In the genomic region with DNA sequence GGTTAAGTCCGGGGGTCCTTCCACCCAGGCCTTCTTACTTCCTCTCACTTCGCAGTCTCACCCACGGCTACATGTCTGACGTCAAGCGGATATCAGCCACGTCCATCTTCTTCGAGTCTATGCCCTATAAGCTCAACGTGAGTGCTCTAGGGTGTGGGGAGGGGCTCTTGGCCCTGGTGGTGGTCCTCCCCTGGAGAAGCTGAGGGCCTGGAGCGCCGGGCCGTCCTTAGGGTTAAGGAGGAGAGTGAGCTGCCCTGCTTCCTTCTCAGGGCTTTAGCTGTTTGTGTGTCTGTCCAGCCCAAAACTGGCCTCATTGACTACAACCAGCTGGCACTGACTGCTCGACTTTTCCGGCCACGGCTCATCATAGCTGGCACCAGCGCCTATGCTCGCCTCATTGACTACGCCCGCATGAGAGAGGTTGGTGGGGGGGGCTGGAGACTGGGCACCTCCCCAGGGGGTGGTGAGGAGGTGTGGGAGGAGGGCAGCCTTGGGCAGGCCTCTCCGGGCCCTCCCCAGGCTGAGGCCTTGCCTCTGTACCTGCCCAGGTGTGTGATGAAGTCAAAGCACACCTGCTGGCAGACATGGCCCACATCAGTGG, we compare ENCODE assay signal across 14 cellular contexts. TPM values are rescaled to one million over a fixed set of nuclear protein-coding genes. Genes with fewer than 3 reads are reported as not detected.
DNase-seq lines count a peak whose midpoint lies in the region; ATAC-seq and TF ChIP-seq lines count a peak whose summit lies in the region.
"Had no signal": no experiment of that assay in that cellular context is flagged by ENCODE, and none has a peak within 500 bp of the region (broad histone marks: within the 10 kb centered on the region; RNA-seq: fewer than 3 reads in every experiment).

No MANE protein-coding gene starts in this region.

- H3K4me1 Mint-ChIP-seq in CD4-positive, CD25-positive, alpha-beta regulatory T cell = peaks cover 12 to 90% (median 55%) of the 10 kb centered on the region in 4 donors
- H3K4me1 Mint-ChIP-seq in nephron progenitor cell = peaks cover 87% of the 10 kb centered on the region

- no peak overlapping the region for H3K27ac ChIP-seq in CD4-positive, CD25-positive, alpha-beta regulatory T cell (ENCODE audit: insufficient read depth, low read length, poor library complexity, severe bottlenecking)
- H3K27ac ChIP-seq: suprapubic skin had no signal

- peaks cover 0 to 3% (median 0%) of the 10 kb centered on the region in 7 donors for H3K9me3 Mint-ChIP-seq in CD4-positive, CD25-positive, alpha-beta regulatory T cell
- H3K9me3 Mint-ChIP-seq in nephron progenitor cell = no peaks in the 10 kb centered on the region
- H3K9me3 Mint-ChIP-seq: activated naive CD4-positive, alpha-beta T cell treated with anti-CD3 and anti-CD28 coated beads for 36 hours had no signal

- no peaks in the 10 kb centered on the region for H3K27me3 ChIP-seq in CD4-positive, CD25-positive, alpha-beta regulatory T cell (ENCODE audit: control insufficient read depth, insufficient read depth, low read length)
- no peaks in the 10 kb centered on the region for H3K27me3 ChIP-seq in adipocyte (replicated peaks; ENCODE audit: control insufficient read depth, insufficient read depth, low read length)

- peaks cover 27% of the 10 kb centered on the region for H3K36me3 ChIP-seq in CD4-positive, CD25-positive, alpha-beta regulatory T cell (ENCODE audit: control insufficient read depth, insufficient read depth, low read length)
- peaks cover 37% of the 10 kb centered on the region for H3K36me3 ChIP-seq in adipocyte (ENCODE audit: control insufficient read depth, insufficient read depth, low read length, severe bottlenecking)

- peak overlapping the region; percentile 98 to 99 (median 99) for H3K4me3 Mint-ChIP-seq in CD4-positive, CD25-positive, alpha-beta regulatory T cell
- peak overlapping the region; percentile 18 for H3K4me3 Mint-ChIP-seq in nephron progenitor cell

- 0 out of 2 replicates have a peak, but pooled peaks have one; percentile 10 for TF ChIP-seq EP300 in Ishikawa (IDR thresholded peaks at IDR 0.05; ENCODE audit: borderline replicate concordance)

- DNase-seq in CD4-positive, CD25-positive, alpha-beta regulatory T cell = no peak
- no peak for DNase-seq in adipocyte (ENCODE audit: low read depth)
- DNase-seq in nephron progenitor cell = no peak
- no peak for DNase-seq in erythroblast (lab: John Stamatoyannopoulos, UW)
- no peak for DNase-seq in COLO829 (ENCODE audit: low spot score)
- DNase-seq: activated CD8-positive, alpha-beta memory T cell treated with anti-CD3 and anti-CD28 coated beads for 24 hours; activated naive CD4-positive, alpha-beta T cell treated with anti-CD3 and anti-CD28 coated beads for 36 hours; effector CD8-positive, alpha-beta T cell; foreskin fibroblast; NCI-H2227 treated with DMSO at 0.1 percent for 48 hours; stimulated activated CD4-positive, alpha-beta T cell treated with anti-CD3 and anti-CD28 coated beads, Interleukin-15, amount 100 ng/mL, for 24 hours had no signal

- TF ChIP-seq CTCF in nephron progenitor cell (IDR thresholded peaks at IDR 0.05) = no peak

- H3K27me3 Mint-ChIP-seq in CD4-positive, CD25-positive, alpha-beta regulatory T cell = peaks cover 13% of the 10 kb centered on the region
- H3K27me3 Mint-ChIP-seq in nephron progenitor cell (ENCODE audit: low read depth, poor library complexity) = peaks cover 34% of the 10 kb centered on the region

- no peak for ATAC-seq in CD4-positive, CD25-positive, alpha-beta regulatory T cell (ENCODE audit: low read depth in 2 of 2)
- ATAC-seq in HG02678 (IDR thresholded peaks at IDR 0.05; ENCODE audit: unreplicated experiment) = no peak

- peaks cover 83% of the 10 kb centered on the region for H3K4me1 ChIP-seq in CD4-positive, CD25-positive, alpha-beta regulatory T cell (ENCODE audit: control insufficient read depth, insufficient read depth, low read length, poor library complexity, severe bottlenecking)
- peaks cover 48% of the 10 kb centered on the region for H3K4me1 ChIP-seq in adipocyte (ENCODE audit: control insufficient read depth, insufficient read depth, low read length)

- peak overlapping the region in 1 of 3 donors; percentile 83 for H3K27ac Mint-ChIP-seq in CD4-positive, CD25-positive, alpha-beta regulatory T cell
- H3K27ac Mint-ChIP-seq in nephron progenitor cell = no peak overlapping the region
- H3K27ac Mint-ChIP-seq: activated naive CD4-positive, alpha-beta T cell treated with anti-CD3 and anti-CD28 coated beads for 36 hours had no signal

- no peak for TF ChIP-seq RAD21 in Ishikawa (IDR thresholded peaks at IDR 0.05; ENCODE audit: low read depth)

- no peaks in the 10 kb centered on the region for H3K9me3 ChIP-seq in CD4-positive, CD25-positive, alpha-beta regulatory T cell (ENCODE audit: control insufficient read depth in 2 of 2, low read length in 2 of 2)
- no peaks in the 10 kb centered on the region for H3K9me3 ChIP-seq in adipocyte (ENCODE audit: control insufficient read depth, low read length)
- H3K9me3 ChIP-seq: suprapubic skin had no signal

- peak overlapping the region; percentile 96 for H3K9ac ChIP-seq in adipocyte (ENCODE audit: low read length)

- H3K4me3 ChIP-seq in CD4-positive, CD25-positive, alpha-beta regulatory T cell (ENCODE audit: low read depth, low read length) = no peak overlapping the region
- peak overlapping the region; percentile 87 for H3K4me3 ChIP-seq in adipocyte (ENCODE audit: low read length)
- H3K4me3 ChIP-seq: suprapubic skin had no signal

- no peak for TF ChIP-seq POLR2A in erythroblast (IDR thresholded peaks at IDR 0.05; ENCODE audit: low read length)

- peaks cover 34% of the 10 kb centered on the region for H3K36me3 Mint-ChIP-seq in CD4-positive, CD25-positive, alpha-beta regulatory T cell
- peaks cover 31% of the 10 kb centered on the region for H3K36me3 Mint-ChIP-seq in nephron progenitor cell (ENCODE audit: low read depth)

TF ChIP-seq in Ishikawa, 13 proteins besides CTCF, POLR2A, EP300 and RAD21:
- TF ChIP-seq, protein P1, sequence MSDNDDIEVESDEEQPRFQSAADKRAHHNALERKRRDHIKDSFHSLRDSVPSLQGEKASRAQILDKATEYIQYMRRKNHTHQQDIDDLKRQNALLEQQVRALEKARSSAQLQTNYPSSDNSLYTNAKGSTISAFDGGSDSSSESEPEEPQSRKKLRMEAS (IDR thresholded peaks at IDR 0.05) = 0 out of 2 replicates have a peak, but pooled peaks have one; percentile 31
- TF ChIP-seq TCF12 (IDR thresholded peaks at IDR 0.05; ENCODE audit: low read depth) = no peak
- TF ChIP-seq YY1 (IDR thresholded peaks at IDR 0.05; ENCODE audit: low read depth) = no peak
- TF ChIP-seq CEBPB (IDR thresholded peaks at IDR 0.05) = no peak
- TF ChIP-seq EGR1 (IDR thresholded peaks at IDR 0.05) = no peak; the same call in 1 of the 2 replicates

RNA-seq across cellular contexts. Expression of a gene that starts 2.7 kb away (rescaled TPM):
- 108 TPM for total RNA-seq in CD4-positive, CD25-positive, alpha-beta regulatory T cell
- polyA plus RNA-seq in CD4-positive, CD25-positive, alpha-beta regulatory T cell = 100 to 1,000 TPM; 214 to 300 (median 228) TPM

RNA-seq across cellular contexts. Expression of a gene that starts 15.7 kb away (rescaled TPM):
- total RNA-seq in CD4-positive, CD25-positive, alpha-beta regulatory T cell = 0.49 TPM
- under 1 TPM in 3 of 4 donors, not detected in 1; 0.09 to 0.46 (median 0.11) TPM for polyA plus RNA-seq in CD4-positive, CD25-positive, alpha-beta regulatory T cell

RNA-seq across cellular contexts. Expression of a gene that starts 18.7 kb away (rescaled TPM):
- total RNA-seq in CD4-positive, CD25-positive, alpha-beta regulatory T cell = 2.6 TPM
- polyA plus RNA-seq in CD4-positive, CD25-positive, alpha-beta regulatory T cell = under 1 TPM in 3 of 4 donors, not detected in 1; 0.10 to 0.52 (median 0.18) TPM
